Comparison of ENCODE assay signal across 8 cellular contexts in genomic region chr13:44573790-44574465, GRCh38. TPM values are rescaled to one million over a fixed set of nuclear protein-coding genes. Genes with fewer than 3 reads are reported as not detected.
DNase-seq lines count a peak whose midpoint lies in the region; ATAC-seq and TF ChIP-seq lines count a peak whose summit lies in the region.

No MANE protein-coding gene starts in this region.

- H3K27me3 Mint-ChIP-seq in activated CD4-positive, alpha-beta memory T cell treated with anti-CD3 and anti-CD28 coated beads for 36 hours: peaks cover 2% of the 10 kb centered on the region
- H3K27me3 Mint-ChIP-seq in activated CD4-positive, alpha-beta memory T cell treated with anti-CD3 and anti-CD28 coated beads, Interleukin-2, amount 10 ng/mL, durations not matched to agents 7 days and 5 days: peaks cover 34% of the 10 kb centered on the region
- no peaks in the 10 kb centered on the region for H3K27me3 Mint-ChIP-seq in osteocyte (ENCODE audit: unreplicated experiment)

- H3K4me3 ChIP-seq in endocrine pancreas (ENCODE audit: control insufficient read depth, insufficient read depth, low read length): peak overlapping the region; percentile 91

- peaks cover 4% of the 10 kb centered on the region for H3K36me3 Mint-ChIP-seq in activated CD4-positive, alpha-beta memory T cell treated with anti-CD3 and anti-CD28 coated beads for 36 hours
- H3K36me3 Mint-ChIP-seq in activated CD4-positive, alpha-beta memory T cell treated with anti-CD3 and anti-CD28 coated beads, Interleukin-2, amount 10 ng/mL, durations not matched to agents 7 days and 5 days (ENCODE audit: low read depth): peaks cover 14% of the 10 kb centered on the region
- H3K36me3 Mint-ChIP-seq in osteocyte (ENCODE audit: unreplicated experiment): peaks cover 24% of the 10 kb centered on the region

- POLR2A ChIA-PET in activated CD4-positive, alpha-beta memory T cell treated with anti-CD3 and anti-CD28 coated beads for 36 hours (lab: Charles Lee): no interaction called here
- POLR2A ChIA-PET in activated CD4-positive, alpha-beta memory T cell treated with anti-CD3 and anti-CD28 coated beads, Interleukin-2, amount 10 ng/mL, durations not matched to agents 7 days and 5 days (lab: Charles Lee): no interaction called here

- intact Hi-C loops in activated CD4-positive, alpha-beta memory T cell treated with anti-CD3 and anti-CD28 coated beads for 36 hours (cut with micrococcal nuclease): no loop called here

- peak; percentile 30 for DNase-seq in activated CD4-positive, alpha-beta memory T cell treated with anti-CD3 and anti-CD28 coated beads for 36 hours
- DNase-seq in activated CD4-positive, alpha-beta memory T cell treated with anti-CD3 and anti-CD28 coated beads, Interleukin-2, amount 10 ng/mL, durations not matched to agents 7 days and 5 days: no peak
- DNase-seq in NAMALWA (ENCODE audit: low spot score): peak; percentile 63
- DNase-seq in osteocyte (ENCODE audit: extremely low spot score, unreplicated experiment): peak; percentile 49
- DNase-seq in activated CD8-positive, alpha-beta memory T cell treated with anti-CD3 and anti-CD28 coated beads, Interleukin-2, amount 50 U/mL, for 48 hours: no peak
- no peak for DNase-seq in T-helper 9 cell

- no peaks in the 10 kb centered on the region for H3K9me3 ChIP-seq in endocrine pancreas (ENCODE audit: control insufficient read depth, low read length)

- H3K9ac ChIP-seq in endocrine pancreas (ENCODE audit: control insufficient read depth, insufficient read depth, low read length): no peak overlapping the region

- peaks cover 52% of the 10 kb centered on the region for H3K4me1 Mint-ChIP-seq in activated CD4-positive, alpha-beta memory T cell treated with anti-CD3 and anti-CD28 coated beads for 36 hours (ENCODE audit: low read depth)
- H3K4me1 Mint-ChIP-seq in activated CD4-positive, alpha-beta memory T cell treated with anti-CD3 and anti-CD28 coated beads, Interleukin-2, amount 10 ng/mL, durations not matched to agents 7 days and 5 days: peaks cover 35% of the 10 kb centered on the region
- peaks cover 68% of the 10 kb centered on the region for H3K4me1 Mint-ChIP-seq in osteocyte (ENCODE audit: unreplicated experiment)

- no peak overlapping the region for H3K27ac Mint-ChIP-seq in activated CD4-positive, alpha-beta memory T cell treated with anti-CD3 and anti-CD28 coated beads for 36 hours
- H3K27ac Mint-ChIP-seq in activated CD4-positive, alpha-beta memory T cell treated with anti-CD3 and anti-CD28 coated beads, Interleukin-2, amount 10 ng/mL, durations not matched to agents 7 days and 5 days: no peak overlapping the region
- no peak overlapping the region for H3K27ac Mint-ChIP-seq in osteocyte (ENCODE audit: unreplicated experiment)

- no peak overlapping the region for H3K4me3 Mint-ChIP-seq in activated CD4-positive, alpha-beta memory T cell treated with anti-CD3 and anti-CD28 coated beads for 36 hours
- no peak overlapping the region for H3K4me3 Mint-ChIP-seq in activated CD4-positive, alpha-beta memory T cell treated with anti-CD3 and anti-CD28 coated beads, Interleukin-2, amount 10 ng/mL, durations not matched to agents 7 days and 5 days
- peak overlapping the region; percentile 94 for H3K4me3 Mint-ChIP-seq in osteocyte (ENCODE audit: unreplicated experiment)

- peaks cover 8% of the 10 kb centered on the region for H3K4me1 ChIP-seq in endocrine pancreas (ENCODE audit: control insufficient read depth, insufficient read depth, low read length)

- H3K27me3 ChIP-seq in endocrine pancreas (ENCODE audit: control insufficient read depth, insufficient read depth, low read length): no peaks in the 10 kb centered on the region

- H3K9me3 Mint-ChIP-seq in activated CD4-positive, alpha-beta memory T cell treated with anti-CD3 and anti-CD28 coated beads for 36 hours: no peaks in the 10 kb centered on the region
- H3K9me3 Mint-ChIP-seq in activated CD4-positive, alpha-beta memory T cell treated with anti-CD3 and anti-CD28 coated beads, Interleukin-2, amount 10 ng/mL, durations not matched to agents 7 days and 5 days: no peaks in the 10 kb centered on the region
- no peaks in the 10 kb centered on the region for H3K9me3 Mint-ChIP-seq in osteocyte (ENCODE audit: unreplicated experiment)

- no peak for ATAC-seq in HG02938 (IDR thresholded peaks at IDR 0.05; ENCODE audit: unreplicated experiment)

- peak; percentile 41 for TF ChIP-seq CTCF in osteocyte (IDR thresholded peaks at IDR 0.05)

- no peaks in the 10 kb centered on the region for H3K36me3 ChIP-seq in endocrine pancreas (ENCODE audit: control insufficient read depth, insufficient read depth, low read length)

- CTCF ChIA-PET in activated CD4-positive, alpha-beta memory T cell treated with anti-CD3 and anti-CD28 coated beads for 36 hours (lab: Charles Lee): interaction anchor here (2.2 kb wide), 1 partner anchor 90 kb away, joined by 14 read pairs; no protein-coding TSS in a partner anchor
- CTCF ChIA-PET in activated CD4-positive, alpha-beta memory T cell treated with anti-CD3 and anti-CD28 coated beads, Interleukin-2, amount 10 ng/mL, durations not matched to agents 7 days and 5 days (lab: Charles Lee): interaction anchor here (0.8 to 2.2 kb wide), 4 partner anchors 8 to 90 kb away, joined by 3 to 6 read pairs (median 3); no protein-coding TSS in a partner anchor

RNA-seq across cellular contexts. Expression of gene TSC22D1, which starts 2.2 kb away (rescaled TPM):
- 1 to 10 TPM; 4.4 to 5.6 TPM for total RNA-seq in activated CD4-positive, alpha-beta memory T cell treated with anti-CD3 and anti-CD28 coated beads for 36 hours
- total RNA-seq in activated CD4-positive, alpha-beta memory T cell treated with anti-CD3 and anti-CD28 coated beads, Interleukin-2, amount 10 ng/mL, durations not matched to agents 7 days and 5 days: 10 to 100 TPM in 1 of 2 experiments, 1 to 10 TPM in 1; 9.4 to 12.6 TPM
- total RNA-seq in osteocyte: 118 and 122 TPM in 2 replicates

Comparison
In these comparisons a context has a peak if more than half of its experiments do, and no peak if none do; other contexts are left out.
1. DNase-seq: peak in activated CD4-positive, alpha-beta memory T cell treated with anti-CD3 and anti-CD28 coated beads for 36 hours (single experiment), NAMALWA (single experiment) and osteocyte (single experiment); none in activated CD4-positive, alpha-beta memory T cell treated with anti-CD3 and anti-CD28 coated beads, Interleukin-2, amount 10 ng/mL, durations not matched to agents 7 days and 5 days (single experiment), activated CD8-positive, alpha-beta memory T cell treated with anti-CD3 and anti-CD28 coated beads, Interleukin-2, amount 50 U/mL, for 48 hours (single experiment) and T-helper 9 cell (single experiment).